ENCODE assay signal across 1 cellular context in the genomic region with DNA sequence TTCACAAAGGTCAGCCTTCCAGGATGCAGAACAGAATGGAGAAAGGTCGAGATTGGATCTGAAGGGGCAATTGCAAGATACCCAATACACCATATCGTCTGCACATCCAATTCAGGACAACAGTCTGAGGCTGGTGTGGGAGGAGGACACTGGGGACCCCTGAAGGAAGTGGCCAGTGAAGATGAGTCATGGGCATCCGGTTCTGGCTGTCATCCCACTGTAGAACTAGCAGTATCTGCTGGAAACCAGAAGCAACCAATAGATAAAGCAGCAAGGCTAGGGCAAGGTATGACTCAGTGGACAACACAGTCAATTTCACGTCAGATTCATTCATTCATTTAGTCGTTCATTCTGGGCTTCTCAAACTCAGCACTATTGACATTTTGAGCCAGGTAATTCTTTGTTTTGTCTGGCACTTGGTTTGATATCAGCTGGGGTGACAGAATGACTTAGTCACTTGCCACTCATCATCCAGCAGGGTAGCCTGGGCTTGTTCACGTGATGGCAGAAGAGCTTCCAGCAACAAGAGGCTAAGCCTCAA.
TF ChIP-seq lines count a peak whose summit lies in the region.

No MANE protein-coding gene starts in this region.

TF ChIP-seq in HepG2, 621 proteins besides CTCF, POLR2A, EP300 and RAD21:
- TF ChIP-seq, protein P1, sequence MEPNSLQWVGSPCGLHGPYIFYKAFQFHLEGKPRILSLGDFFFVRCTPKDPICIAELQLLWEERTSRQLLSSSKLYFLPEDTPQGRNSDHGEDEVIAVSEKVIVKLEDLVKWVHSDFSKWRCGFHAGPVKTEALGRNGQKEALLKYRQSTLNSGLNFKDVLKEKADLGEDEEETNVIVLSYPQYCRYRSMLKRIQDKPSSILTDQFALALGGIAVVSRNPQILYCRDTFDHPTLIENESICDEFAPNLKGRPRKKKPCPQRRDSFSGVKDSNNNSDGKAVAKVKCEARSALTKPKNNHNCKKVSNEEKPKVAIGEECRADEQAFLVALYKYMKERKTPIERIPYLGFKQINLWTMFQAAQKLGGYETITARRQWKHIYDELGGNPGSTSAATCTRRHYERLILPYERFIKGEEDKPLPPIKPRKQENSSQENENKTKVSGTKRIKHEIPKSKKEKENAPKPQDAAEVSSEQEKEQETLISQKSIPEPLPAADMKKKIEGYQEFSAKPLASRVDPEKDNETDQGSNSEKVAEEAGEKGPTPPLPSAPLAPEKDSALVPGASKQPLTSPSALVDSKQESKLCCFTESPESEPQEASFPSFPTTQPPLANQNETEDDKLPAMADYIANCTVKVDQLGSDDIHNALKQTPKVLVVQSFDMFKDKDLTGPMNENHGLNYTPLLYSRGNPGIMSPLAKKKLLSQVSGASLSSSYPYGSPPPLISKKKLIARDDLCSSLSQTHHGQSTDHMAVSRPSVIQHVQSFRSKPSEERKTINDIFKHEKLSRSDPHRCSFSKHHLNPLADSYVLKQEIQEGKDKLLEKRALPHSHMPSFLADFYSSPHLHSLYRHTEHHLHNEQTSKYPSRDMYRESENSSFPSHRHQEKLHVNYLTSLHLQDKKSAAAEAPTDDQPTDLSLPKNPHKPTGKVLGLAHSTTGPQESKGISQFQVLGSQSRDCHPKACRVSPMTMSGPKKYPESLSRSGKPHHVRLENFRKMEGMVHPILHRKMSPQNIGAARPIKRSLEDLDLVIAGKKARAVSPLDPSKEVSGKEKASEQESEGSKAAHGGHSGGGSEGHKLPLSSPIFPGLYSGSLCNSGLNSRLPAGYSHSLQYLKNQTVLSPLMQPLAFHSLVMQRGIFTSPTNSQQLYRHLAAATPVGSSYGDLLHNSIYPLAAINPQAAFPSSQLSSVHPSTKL (CRISPR knock-in tag; IDR thresholded peaks at IDR 0.05), result peak; percentile 37; the same call in 1 of the 2 replicates
- TF ChIP-seq SAP130 (CRISPR knock-in tag; IDR thresholded peaks at IDR 0.05; ENCODE audit: low read depth) (peak; percentile 46; the same call in 1 of the 2 replicates), JDP2 (CRISPR knock-in tag; IDR thresholded peaks at IDR 0.05; ENCODE audit: borderline replicate concordance) (no peak), SOX5 (CRISPR knock-in tag; IDR thresholded peaks at IDR 0.05; ENCODE audit: borderline replicate concordance) (peak; percentile 43; the same call in 1 of the 2 replicates), ZNF24 (IDR thresholded peaks at IDR 0.05) (0 out of 2 replicates have a peak, but pooled peaks have one; percentile 54), GATAD1 (CRISPR knock-in tag; IDR thresholded peaks at IDR 0.05) (0 out of 2 replicates have a peak, but pooled peaks have one; percentile 25), FOSL2 (CRISPR knock-in tag; IDR thresholded peaks at IDR 0.05) (peak; percentile 72), HHEX (CRISPR knock-in tag; IDR thresholded peaks at IDR 0.05) (peak; percentile 11; the same call in 1 of the 2 replicates), PAWR (CRISPR knock-in tag; IDR thresholded peaks at IDR 0.05; ENCODE audit: borderline replicate concordance) (no peak), BHLHE40 (IDR thresholded peaks at IDR 0.05; ENCODE audit: low read length) (peak; percentile 69), FOXA3 (CRISPR knock-in tag; IDR thresholded peaks at IDR 0.05) (0 out of 2 replicates have a peak, but pooled peaks have one; percentile 17), CREB1 (IDR thresholded peaks at IDR 0.05) (peak; percentile 36; the same call in 1 of the 2 replicates), CREB1 (CRISPR knock-in tag; IDR thresholded peaks at IDR 0.05) (no peak), ZFX (CRISPR knock-in tag; IDR thresholded peaks at IDR 0.05; ENCODE audit: low read depth) (no peak)
- TF ChIP-seq, protein P2, sequence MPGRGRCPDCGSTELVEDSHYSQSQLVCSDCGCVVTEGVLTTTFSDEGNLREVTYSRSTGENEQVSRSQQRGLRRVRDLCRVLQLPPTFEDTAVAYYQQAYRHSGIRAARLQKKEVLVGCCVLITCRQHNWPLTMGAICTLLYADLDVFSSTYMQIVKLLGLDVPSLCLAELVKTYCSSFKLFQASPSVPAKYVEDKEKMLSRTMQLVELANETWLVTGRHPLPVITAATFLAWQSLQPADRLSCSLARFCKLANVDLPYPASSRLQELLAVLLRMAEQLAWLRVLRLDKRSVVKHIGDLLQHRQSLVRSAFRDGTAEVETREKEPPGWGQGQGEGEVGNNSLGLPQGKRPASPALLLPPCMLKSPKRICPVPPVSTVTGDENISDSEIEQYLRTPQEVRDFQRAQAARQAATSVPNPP (CRISPR knock-in tag; IDR thresholded peaks at IDR 0.05), result no peak
- TF ChIP-seq, protein P3, sequence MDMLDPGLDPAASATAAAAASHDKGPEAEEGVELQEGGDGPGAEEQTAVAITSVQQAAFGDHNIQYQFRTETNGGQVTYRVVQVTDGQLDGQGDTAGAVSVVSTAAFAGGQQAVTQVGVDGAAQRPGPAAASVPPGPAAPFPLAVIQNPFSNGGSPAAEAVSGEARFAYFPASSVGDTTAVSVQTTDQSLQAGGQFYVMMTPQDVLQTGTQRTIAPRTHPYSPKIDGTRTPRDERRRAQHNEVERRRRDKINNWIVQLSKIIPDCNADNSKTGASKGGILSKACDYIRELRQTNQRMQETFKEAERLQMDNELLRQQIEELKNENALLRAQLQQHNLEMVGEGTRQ (IDR thresholded peaks at IDR 0.05; ENCODE audit: low read depth, low read length), result peak; percentile 47; the same call in 1 of the 2 replicates
- TF ChIP-seq, protein P3 (CRISPR knock-in tag; IDR thresholded peaks at IDR 0.05; ENCODE audit: borderline replicate concordance), result no peak
